8 cellular contexts compared by ENCODE assay signal in the genomic region with DNA sequence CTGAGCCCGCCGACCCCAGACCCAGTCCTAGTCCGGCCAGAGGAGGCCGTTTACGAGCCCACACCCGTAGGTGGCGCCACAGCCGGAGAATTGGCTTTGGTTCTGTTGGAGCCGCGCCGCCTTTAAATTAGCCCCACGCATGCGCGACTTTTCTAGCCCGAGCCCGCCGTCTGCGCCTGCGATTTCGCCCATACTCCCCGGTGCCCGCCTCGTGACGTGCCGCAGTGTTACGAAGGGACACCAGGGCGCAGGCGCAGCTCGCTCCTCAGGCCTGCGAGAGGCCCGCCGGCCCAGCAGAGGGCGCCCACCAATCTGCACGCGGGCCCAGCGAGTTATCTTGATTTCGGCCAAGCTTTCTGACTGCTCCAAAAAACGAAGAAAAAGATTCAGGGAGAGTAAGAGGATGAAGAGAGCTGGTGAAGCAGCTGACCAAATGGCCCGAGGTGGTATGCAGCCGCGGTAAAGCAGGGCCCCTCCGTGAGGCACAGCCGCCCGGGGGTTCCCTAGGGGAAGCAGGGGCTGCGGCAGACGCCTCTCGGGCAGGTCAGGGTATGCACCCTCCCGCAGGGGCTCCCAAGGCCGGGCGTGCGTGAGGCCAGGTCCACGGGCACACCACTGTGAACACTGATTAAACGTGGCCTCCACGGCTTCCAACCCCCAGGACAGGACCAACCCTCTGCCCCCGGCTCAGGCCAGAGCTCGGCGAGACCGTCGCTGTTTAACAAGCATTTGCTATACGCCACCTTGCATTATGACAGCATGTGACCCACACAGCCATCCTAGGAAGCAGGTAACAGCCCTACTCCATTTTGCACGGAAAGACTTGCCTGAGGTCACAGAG. TPM values are rescaled to one million over a fixed set of nuclear protein-coding genes. Genes with fewer than 3 reads are reported as not detected.
A peak's percentile ranks its signal among the peaks of the same experiment; 100 is the strongest.
DNase-seq lines count a peak whose midpoint lies in the region; ATAC-seq and TF ChIP-seq lines count a peak whose summit lies in the region.

No MANE protein-coding gene starts in this region.

- H2AFZ ChIP-seq in SU-DHL-6 (ENCODE audit: low read depth, low read length, severe bottlenecking), result peak overlapping the region; percentile 68

- peak overlapping the region; percentile 84 for H3K4me2 ChIP-seq in SU-DHL-6 (ENCODE audit: low read depth, low read length, poor library complexity, severe bottlenecking)

- no peaks in the 10 kb centered on the region for H3K36me3 ChIP-seq in SU-DHL-6 (ENCODE audit: low read length)
- H3K36me3 ChIP-seq in adipocyte (ENCODE audit: control insufficient read depth, insufficient read depth, low read length, severe bottlenecking), result peaks cover 44% of the 10 kb centered on the region
- peaks cover 6 to 43% (median 16%) of the 10 kb centered on the region in 9 donors for H3K36me3 ChIP-seq in heart right ventricle
- H3K36me3 ChIP-seq in upper lobe of right lung, result peaks cover 43% of the 10 kb centered on the region

- H3K4me3 ChIP-seq in GM12864 (ENCODE audit: low read depth, low read length) (peak overlapping the region; percentile 61), SU-DHL-6 (ENCODE audit: insufficient read depth, low read length, poor library complexity, severe bottlenecking) (peak overlapping the region; percentile 89), adipocyte (ENCODE audit: low read length) (peak overlapping the region; percentile 85), heart right ventricle (peak overlapping the region; percentile 63 to 95 (median 80)), upper lobe of right lung (peak overlapping the region; percentile 78)

- intact Hi-C loops in heart right ventricle (cut with DNase I), result loop anchor here in 8 of 10 donors (2.0 to 10.0 kb wide), 7 partner anchors 180 to 523 kb away; no protein-coding TSS in a partner anchor
- intact Hi-C loops in posterior cingulate gyrus (cut with DNase I), result loop anchor here (1.0 to 10.0 kb wide), 4 partner anchors 33 to 257 kb away; a partner anchor contains a TSS
- intact Hi-C loops in upper lobe of right lung (cut with DNase I), result no loop called here

- H3K27me3 ChIP-seq in SU-DHL-6 (ENCODE audit: low read length), result no peaks in the 10 kb centered on the region
- no peaks in the 10 kb centered on the region for H3K27me3 ChIP-seq in adipocyte (replicated peaks; ENCODE audit: control insufficient read depth, insufficient read depth, low read length)
- H3K27me3 ChIP-seq in heart right ventricle, result no peaks in the 10 kb centered on the region
- no peaks in the 10 kb centered on the region for H3K27me3 ChIP-seq in upper lobe of right lung

- DNase-seq in GM12864 (ENCODE audit: low read depth), result peak; percentile 81
- peak; percentile 100 for DNase-seq in NCI-H1105 (lab: John Stamatoyannopoulos, UW)
- peak; percentile 100 for DNase-seq in adipocyte (ENCODE audit: low read depth)
- peak; percentile 97 to 99 for DNase-seq in heart right ventricle
- DNase-seq in posterior cingulate gyrus, result peak; percentile 94 to 99 (median 98)
- peak; percentile 99 for DNase-seq in upper lobe of right lung

- WGBS in heart right ventricle, 2 donors, result 0 to 1% methylated on average over 61 of the region's 61 CpGs

- no peaks in the 10 kb centered on the region for H4K20me1 ChIP-seq in SU-DHL-6 (ENCODE audit: low read depth, low read length)

- peaks cover 15% of the 10 kb centered on the region for H3K79me2 ChIP-seq in SU-DHL-6 (ENCODE audit: insufficient read depth, low read length)

- peaks cover 17% of the 10 kb centered on the region for H3F3A ChIP-seq in SU-DHL-6 (ENCODE audit: insufficient read depth)

- H3K9me3 ChIP-seq in SU-DHL-6 (ENCODE audit: insufficient read depth, low read length) (no peaks in the 10 kb centered on the region), adipocyte (ENCODE audit: control insufficient read depth, low read length) (no peaks in the 10 kb centered on the region), heart right ventricle (no peaks in the 10 kb centered on the region), upper lobe of right lung (no peaks in the 10 kb centered on the region)

- TF ChIP-seq CTCF in GM12864 (IDR thresholded peaks at IDR 0.05; ENCODE audit: low read depth, low read length, missing control alignments) (peak; percentile 70), SU-DHL-6 (IDR thresholded peaks at IDR 0.05; ENCODE audit: insufficient read depth, low read length, poor library complexity, severe bottlenecking) (peak; percentile 88), heart right ventricle (IDR thresholded peaks at IDR 0.05) (peak; percentile 87 to 99 (median 98)), upper lobe of right lung (IDR thresholded peaks at IDR 0.05) (peak; percentile 94)

- H3K9ac ChIP-seq in SU-DHL-6 (ENCODE audit: low read length) (peak overlapping the region; percentile 86), adipocyte (ENCODE audit: low read length) (peak overlapping the region; percentile 92)

- H3K4me1 ChIP-seq in adipocyte (ENCODE audit: control insufficient read depth, insufficient read depth, low read length) (peaks cover 24% of the 10 kb centered on the region), heart right ventricle (peaks cover 10 to 33% (median 22%) of the 10 kb centered on the region in 9 donors), upper lobe of right lung (peaks cover 19% of the 10 kb centered on the region)

- H3K27ac ChIP-seq in SU-DHL-6 (ENCODE audit: low read depth, low read length) (peak overlapping the region; percentile 45), heart right ventricle (peak overlapping the region; percentile 41 to 90 (median 84)), upper lobe of right lung (peak overlapping the region; percentile 83)

- no peaks in the 10 kb centered on the region for H3K9me2 ChIP-seq in SU-DHL-6 (replicated peaks; ENCODE audit: insufficient read depth, low read length)

- ATAC-seq in HG02623 (IDR thresholded peaks at IDR 0.05; ENCODE audit: unreplicated experiment) (peak; percentile 89), heart right ventricle (peak; percentile 94 to 99 (median 98)), upper lobe of right lung (peak; percentile 97)

RNA-seq across cellular contexts. Expression of a gene that starts 32.8 kb away (rescaled TPM):
- total RNA-seq in heart right ventricle, result 100 to 1,000 TPM in 3 of 10 donors, 10 to 100 TPM in 7; 74.9 to 170 (median 83.6) TPM
- 100 to 1,000 TPM in 1 of 2 donors, 10 to 100 TPM in 1; 44.3 to 238 TPM for polyA plus RNA-seq in heart right ventricle
- total RNA-seq in upper lobe of right lung, result 215 TPM

Comparison
In these comparisons a context has a peak if more than half of its experiments do, and no peak if none do; other contexts are left out.
1. Peak in every context shown above with its lines: DNase-seq, ATAC-seq, H3K4me3 ChIP-seq and H3K27ac ChIP-seq.